ENCODE assay signal across 38 cellular contexts in the genomic region with DNA sequence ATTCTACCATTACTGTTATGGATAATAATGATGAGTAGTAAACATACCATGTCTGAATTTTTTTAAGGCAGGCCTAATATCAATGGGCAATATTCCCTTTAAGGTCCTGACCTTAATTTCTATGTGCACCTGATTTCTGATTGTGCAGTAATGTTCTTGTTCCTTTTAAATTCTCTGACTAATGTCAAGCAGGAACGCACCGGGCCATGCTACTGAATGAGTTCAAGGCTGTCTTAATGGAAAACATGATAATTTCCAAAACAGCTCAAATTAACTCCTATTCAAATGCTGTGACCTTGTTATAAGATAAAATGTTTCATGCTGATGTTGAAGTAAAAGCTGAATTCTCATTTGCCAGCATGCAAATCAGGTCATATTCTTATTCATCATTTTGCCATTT. TPM values are rescaled to one million over a fixed set of nuclear protein-coding genes. Genes with fewer than 3 reads are reported as not detected.
"Had no signal": no experiment of that assay in that cellular context is flagged by ENCODE, and none has a peak within 500 bp of the region (broad histone marks: within the 10 kb centered on the region; RNA-seq: fewer than 3 reads in every experiment).

No MANE protein-coding gene starts in this region.

- H3K27ac Mint-ChIP-seq: activated CD4-positive, alpha-beta memory T cell treated with anti-CD3 and anti-CD28 coated beads, Interleukin-2, amount 10 ng/mL, durations not matched to agents 7 days and 5 days; activated CD4-positive, alpha-beta T cell treated with anti-CD3 and anti-CD28 coated beads for 36 hours; activated CD4-positive, alpha-beta T cell treated with anti-CD3 and anti-CD28 coated beads, Interleukin-2, amount 10 ng/mL, durations not matched to agents 7 days and 5 days; activated CD8-positive, alpha-beta memory T cell treated with anti-CD3 and anti-CD28 coated beads, Interleukin-2, amount 10 ng/mL, durations not matched to agents 7 days and 5 days; activated CD8-positive, alpha-beta T cell treated with anti-CD3 and anti-CD28 coated beads, Interleukin-2, amount 10 ng/mL, durations not matched to agents 7 days and 5 days; activated naive CD4-positive, alpha-beta T cell treated with anti-CD3 and anti-CD28 coated beads, Interleukin-2, amount 10 ng/mL, durations not matched to agents 7 days and 5 days; activated naive CD4-positive, alpha-beta T cell treated with anti-CD3 and anti-CD28 coated beads, Interleukin-2, amount 50 U/mL, for 24 hours; activated naive CD8-positive, alpha-beta T cell; activated naive CD8-positive, alpha-beta T cell treated with anti-CD3 and anti-CD28 coated beads, Interleukin-2, amount 10 ng/mL, durations not matched to agents 7 days and 5 days; activated naive CD8-positive, alpha-beta T cell treated with anti-CD3 and anti-CD28 coated beads, Interleukin-2, amount 50 U/mL, for 24 hours; activated T-cell treated with anti-CD3 and anti-CD28 coated beads, Interleukin-2, amount 50 U/mL, for 24 hours; activated T-helper 2 cell treated with anti-CD3 and anti-CD28 coated beads, Interferon-gamma antibody, Interleukin-2, Interleukin-4, amounts not matched to agents 10 μg/mL and 5 μg/mL and 100 μg/mL, durations not matched to agents 14 hours and 24 hours and 36 hours; T-helper 1 cell treated with Interleukin-12 subunit alpha and Interleukin-12 subunit beta and Interleukin-4 antibody, amounts not matched to agents 30 μg/mL and 1 μg/mL, for 36 hours; T-helper 2 cell treated with Interferon-gamma antibody and Interleukin-4, amounts not matched to agents 5 μg/mL and 100 μg/mL, for 36 hours had no signal

- ATAC-seq: activated CD4-positive, alpha-beta T cell treated with anti-CD3 and anti-CD28 coated beads for 36 hours; activated CD4-positive, CD25-positive, alpha-beta regulatory T cell treated with anti-CD3 and anti-CD28 coated beads, Interleukin-2, amount 50 U/mL, for 24 hours; activated CD8-positive, alpha-beta memory T cell treated with anti-CD3 and anti-CD28 coated beads, Interleukin-2, amount 10 ng/mL, durations not matched to agents 7 days and 5 days; activated CD8-positive, alpha-beta T cell treated with anti-CD3 and anti-CD28 coated beads, Interleukin-2, amount 10 ng/mL, durations not matched to agents 7 days and 5 days; activated naive CD8-positive, alpha-beta T cell treated with anti-CD3 and anti-CD28 coated beads, Interleukin-2, amount 50 U/mL, for 24 hours; body of pancreas had no signal

- H3K4me3 Mint-ChIP-seq: activated CD4-positive, alpha-beta memory T cell treated with anti-CD3 and anti-CD28 coated beads, Interleukin-2, amount 10 ng/mL, durations not matched to agents 7 days and 5 days; activated CD4-positive, alpha-beta T cell treated with anti-CD3 and anti-CD28 coated beads for 36 hours; activated CD4-positive, alpha-beta T cell treated with anti-CD3 and anti-CD28 coated beads, Interleukin-2, amount 10 ng/mL, durations not matched to agents 7 days and 5 days; activated CD8-positive, alpha-beta memory T cell treated with anti-CD3 and anti-CD28 coated beads, Interleukin-2, amount 10 ng/mL, durations not matched to agents 7 days and 5 days; activated CD8-positive, alpha-beta T cell treated with anti-CD3 and anti-CD28 coated beads, Interleukin-2, amount 10 ng/mL, durations not matched to agents 7 days and 5 days; activated naive CD4-positive, alpha-beta T cell treated with anti-CD3 and anti-CD28 coated beads, Interleukin-2, amount 10 ng/mL, durations not matched to agents 7 days and 5 days; activated naive CD4-positive, alpha-beta T cell treated with anti-CD3 and anti-CD28 coated beads, Interleukin-2, amount 50 U/mL, for 24 hours; activated naive CD8-positive, alpha-beta T cell; activated naive CD8-positive, alpha-beta T cell treated with anti-CD3 and anti-CD28 coated beads, Interleukin-2, amount 10 ng/mL, durations not matched to agents 7 days and 5 days; activated naive CD8-positive, alpha-beta T cell treated with anti-CD3 and anti-CD28 coated beads, Interleukin-2, amount 50 U/mL, for 24 hours; activated T-cell treated with anti-CD3 and anti-CD28 coated beads, Interleukin-2, amount 50 U/mL, for 24 hours; T-helper 1 cell treated with Interleukin-12 subunit alpha and Interleukin-12 subunit beta and Interleukin-4 antibody, amounts not matched to agents 30 μg/mL and 1 μg/mL, for 36 hours; T-helper 2 cell treated with Interferon-gamma antibody and Interleukin-4, amounts not matched to agents 5 μg/mL and 100 μg/mL, for 36 hours had no signal

- H3K4me1 ChIP-seq: body of pancreas, breast epithelium had no signal

- H3K27ac ChIP-seq: body of pancreas, brain microvascular endothelial cell, breast epithelium, VCaP had no signal

- H3K4me3 ChIP-seq: body of pancreas, breast epithelium had no signal

- DNase-seq: activated CD4-positive, alpha-beta memory T cell treated with anti-CD3 and anti-CD28 coated beads, Interleukin-2, amount 10 ng/mL, durations not matched to agents 7 days and 5 days; activated CD4-positive, alpha-beta T cell treated with anti-CD3 and anti-CD28 coated beads for 1 hour; activated CD4-positive, alpha-beta T cell treated with anti-CD3 and anti-CD28 coated beads for 36 hours; activated CD4-positive, alpha-beta T cell treated with anti-CD3 and anti-CD28 coated beads for 48 hours; activated CD4-positive, alpha-beta T cell treated with anti-CD3 and anti-CD28 coated beads, Interleukin-2, amount 10 ng/mL, durations not matched to agents 7 days and 5 days; activated CD4-positive, alpha-beta T cell treated with anti-CD3 and anti-CD28 coated beads, Interleukin-2, amount 50 U/mL, for 48 hours; activated CD4-positive, CD25-positive, alpha-beta regulatory T cell; activated CD8-positive, alpha-beta memory T cell treated with anti-CD3 and anti-CD28 coated beads for 24 hours; activated CD8-positive, alpha-beta memory T cell treated with anti-CD3 and anti-CD28 coated beads, Interleukin-2, amount 10 ng/mL, durations not matched to agents 7 days and 5 days; activated CD8-positive, alpha-beta memory T cell treated with anti-CD3 and anti-CD28 coated beads, Interleukin-2, amount 50 U/mL, for 48 hours; activated CD8-positive, alpha-beta T cell treated with anti-CD3 and anti-CD28 coated beads, Interleukin-2, amount 10 ng/mL, durations not matched to agents 7 days and 5 days; activated effector memory CD4-positive, alpha-beta T cell treated with Interleukin-2 at 50 U/mL for 16 hours; activated gamma-delta T cell; activated naive CD4-positive, alpha-beta T cell treated with anti-CD3 and anti-CD28 coated beads, Interleukin-2, amount 10 ng/mL, durations not matched to agents 7 days and 5 days; activated naive CD4-positive, alpha-beta T cell treated with Interleukin-2 at 50 U/mL for 16 hours; activated naive CD8-positive, alpha-beta T cell treated with anti-CD3 and anti-CD28 coated beads, Interleukin-2, amount 10 ng/mL, durations not matched to agents 7 days and 5 days; activated naive CD8-positive, alpha-beta T cell treated with anti-CD3 and anti-CD28 coated beads, Interleukin-2, amount 50 U/mL, for 24 hours; activated T-cell treated with anti-CD3 and anti-CD28 coated beads, Interleukin-2, amount 50 U/mL, for 24 hours; activated T-cell treated with anti-CD3 and anti-CD28 coated beads, Interleukin-2, amount 50 U/mL, for 48 hours; amniotic stem cell; aorta; body of pancreas; brain microvascular endothelial cell; central memory CD4-positive, alpha-beta T cell; T-helper 1 cell; T-helper 2 cell; T-helper 9 cell had no signal

- H3K4me1 Mint-ChIP-seq: activated CD4-positive, alpha-beta memory T cell treated with anti-CD3 and anti-CD28 coated beads, Interleukin-2, amount 10 ng/mL, durations not matched to agents 7 days and 5 days; activated CD4-positive, alpha-beta T cell treated with anti-CD3 and anti-CD28 coated beads, Interleukin-2, amount 10 ng/mL, durations not matched to agents 7 days and 5 days; activated CD8-positive, alpha-beta memory T cell treated with anti-CD3 and anti-CD28 coated beads, Interleukin-2, amount 10 ng/mL, durations not matched to agents 7 days and 5 days; activated naive CD4-positive, alpha-beta T cell treated with anti-CD3 and anti-CD28 coated beads, Interleukin-2, amount 10 ng/mL, durations not matched to agents 7 days and 5 days; activated naive CD8-positive, alpha-beta T cell treated with anti-CD3 and anti-CD28 coated beads, Interleukin-2, amount 10 ng/mL, durations not matched to agents 7 days and 5 days had no signal

- FAIRE-seq: astrocyte, TTC549 had no signal

- H3K27me3 Mint-ChIP-seq: activated CD4-positive, alpha-beta memory T cell treated with anti-CD3 and anti-CD28 coated beads, Interleukin-2, amount 10 ng/mL, durations not matched to agents 7 days and 5 days; activated CD4-positive, alpha-beta T cell treated with anti-CD3 and anti-CD28 coated beads for 36 hours; activated CD4-positive, alpha-beta T cell treated with anti-CD3 and anti-CD28 coated beads, Interleukin-2, amount 10 ng/mL, durations not matched to agents 7 days and 5 days; activated CD8-positive, alpha-beta memory T cell treated with anti-CD3 and anti-CD28 coated beads, Interleukin-2, amount 10 ng/mL, durations not matched to agents 7 days and 5 days; activated naive CD4-positive, alpha-beta T cell treated with anti-CD3 and anti-CD28 coated beads, Interleukin-2, amount 10 ng/mL, durations not matched to agents 7 days and 5 days; activated naive CD4-positive, alpha-beta T cell treated with anti-CD3 and anti-CD28 coated beads, Interleukin-2, amount 50 U/mL, for 24 hours; activated naive CD8-positive, alpha-beta T cell; activated naive CD8-positive, alpha-beta T cell treated with anti-CD3 and anti-CD28 coated beads, Interleukin-2, amount 10 ng/mL, durations not matched to agents 7 days and 5 days; activated naive CD8-positive, alpha-beta T cell treated with anti-CD3 and anti-CD28 coated beads, Interleukin-2, amount 50 U/mL, for 24 hours; activated T-cell treated with anti-CD3 and anti-CD28 coated beads, Interleukin-2, amount 50 U/mL, for 24 hours had no signal

- H3K27me3 ChIP-seq: body of pancreas, brain microvascular endothelial cell, breast epithelium had no signal

- H3K9me3 ChIP-seq: body of pancreas had no signal

- H3K36me3 ChIP-seq: brain microvascular endothelial cell, breast epithelium had no signal

RNA-seq across cellular contexts. Expression of gene TAS2R46, which starts 6.8 kb away (rescaled TPM):
- polyA plus RNA-seq: adipose tissue, aorta had no signal

RNA-seq across cellular contexts. Expression of gene TAS2R43, which starts 36.8 kb away (rescaled TPM):
- polyA plus RNA-seq: adipose tissue, aorta had no signal
